ENCODE assay signal across 30 cellular contexts in genomic region chr1:6009120-6010040, GRCh38. TPM values are rescaled to one million over a fixed set of nuclear protein-coding genes. Genes with fewer than 3 reads are reported as not detected.
DNase-seq lines count a peak whose midpoint lies in the region; ATAC-seq, FAIRE-seq and TF ChIP-seq lines count a peak whose summit lies in the region.
"Had no signal": no experiment of that assay in that cellular context is flagged by ENCODE, and none has a peak within 500 bp of the region (broad histone marks: within the 10 kb centered on the region; RNA-seq: fewer than 3 reads in every experiment).

No MANE protein-coding gene starts in this region.

- CTCF ChIA-PET in PC-3 (lab: Charles Lee), result no interaction called here

- BruUV-seq in PC-3 (replicated peaks; lab: Mats Ljungman, UMichigan), result no TSS peak

- peak; percentile 18; the same call in 1 of the 2 replicates for ATAC-seq in PC-3
- ATAC-seq: activated naive CD4-positive, alpha-beta T cell treated with anti-CD3 and anti-CD28 coated beads, Interleukin-2, amount 50 U/mL, for 72 hours; CD8-positive, alpha-beta T cell; GM12878; mucosa of descending colon; T-cell had no signal

- H3K14ac ChIP-seq in H9 (ENCODE audit: insufficient read depth, low read length) (no peak overlapping the region), trophoblast cell (ENCODE audit: low read length) (no peak overlapping the region)

- no peak overlapping the region for H2BK15ac ChIP-seq in H9 (ENCODE audit: low read depth, low read length)

- no peak overlapping the region for H2BK5ac ChIP-seq in H9 (ENCODE audit: insufficient read length, low read length)
- H2BK5ac ChIP-seq in trophoblast cell (ENCODE audit: low read depth, low read length, poor library complexity), result no peak overlapping the region

- H3K9me3 Mint-ChIP-seq in H9, result no peaks in the 10 kb centered on the region
- H3K9me3 Mint-ChIP-seq: activated CD4-positive, alpha-beta memory T cell treated with anti-CD3 and anti-CD28 coated beads, Interleukin-2, amount 10 ng/mL, durations not matched to agents 7 days and 5 days; activated naive CD4-positive, alpha-beta T cell treated with anti-CD3 and anti-CD28 coated beads, Interleukin-2, amount 50 U/mL, for 72 hours; CD8-positive, alpha-beta T cell; T-cell had no signal

- H3K9me2 ChIP-seq in PC-3 (replicated peaks; ENCODE audit: low read length), result no peaks in the 10 kb centered on the region

- no peak overlapping the region for H3K27ac ChIP-seq in H9 (ENCODE audit: insufficient read length, low read depth, low read length)
- no peak overlapping the region for H3K27ac ChIP-seq in PC-3 (ENCODE audit: low read length)
- no peak overlapping the region for H3K27ac ChIP-seq in kidney (ENCODE audit: low read depth in 2 of 2, low read length in 2 of 2)
- H3K27ac ChIP-seq in spleen, result peak overlapping the region in 2 of 8 donors; percentile 13 to 57
- H3K27ac ChIP-seq in coronary artery, result no peak overlapping the region
- no peak overlapping the region for H3K27ac ChIP-seq in trophoblast cell (ENCODE audit: low read depth, low read length)
- H3K27ac ChIP-seq: right lobe of liver, SJCRH30, uterus had no signal

- H2BK20ac ChIP-seq in H9 (ENCODE audit: low read depth, low read length, poor library complexity, severe bottlenecking), result no peak overlapping the region

- H2BK12ac ChIP-seq in H9 (ENCODE audit: insufficient read length, low read depth, low read length) (no peak overlapping the region), trophoblast cell (ENCODE audit: low read length) (no peak overlapping the region)

- no peak for FAIRE-seq in kidney (lab: Jason Lieb, UNC)
- FAIRE-seq: endothelial cell of umbilical vein, GM12878, TTC549 had no signal

- peaks cover 0 to 1% (median 0%) of the 10 kb centered on the region in 3 experiments; a peak in 1 of 7 replicates for H3K36me3 Mint-ChIP-seq in H9 (ENCODE audit: insufficient read depth in 1 of 3, low read depth in 3 of 3)
- H3K36me3 Mint-ChIP-seq: activated naive CD4-positive, alpha-beta T cell treated with anti-CD3 and anti-CD28 coated beads, Interleukin-2, amount 50 U/mL, for 72 hours had no signal

- DNase-seq in H9 (no peak), PC-3 (no peak), kidney (peak; percentile 30), spleen (peak; percentile 66), coronary artery (ENCODE audit: low spot score) (no peak), trophoblast cell (no peak)
- no peak for DNase-seq in central memory CD4-positive, alpha-beta T cell
- DNase-seq: activated CD4-positive, alpha-beta memory T cell treated with anti-CD3 and anti-CD28 coated beads, Interleukin-2, amount 10 ng/mL, durations not matched to agents 7 days and 5 days; activated CD4-positive, CD25-positive, alpha-beta regulatory T cell treated with anti-CD3 and anti-CD28 coated beads, Interleukin-2, amount 50 U/mL, for 72 hours; activated CD8-positive, alpha-beta memory T cell treated with anti-CD3 and anti-CD28 coated beads, Interleukin-2, amount 50 U/mL, for 48 hours; CD8-positive, alpha-beta T cell; DMS 273 treated with DMSO at 0.1 percent for 48 hours; EL; GOT3; NCI-H1048; NCI-H1694 treated with DMSO at 0.1 percent for 48 hours; NCI-H510A treated with DMSO at 0.1 percent for 48 hours; right lobe of liver; SJCRH30; stimulated activated CD4-positive, alpha-beta T cell treated with anti-CD3 and anti-CD28 coated beads, Interleukin-12 subunit alpha, Interleukin-12 subunit beta, amount 100 ng/mL, for 4 hours; stimulated activated CD4-positive, alpha-beta T cell treated with anti-CD3 and anti-CD28 coated beads, Interleukin-4, amount 100 ng/mL, for 1 hour; T-cell; uterus had no signal

- H3K9ac ChIP-seq in H9 (ENCODE audit: extremely low read depth, insufficient read length, low read length) (no peak overlapping the region), PC-3 (ENCODE audit: low read length) (no peak overlapping the region), kidney (ENCODE audit: low read length in 2 of 2) (no peak overlapping the region), trophoblast cell (ENCODE audit: low read length) (no peak overlapping the region)

- H3K79me1 ChIP-seq in H9 (ENCODE audit: insufficient read depth, low read depth, low read length, poor library complexity, severe bottlenecking), result no peaks in the 10 kb centered on the region
- no peaks in the 10 kb centered on the region for H3K79me1 ChIP-seq in trophoblast cell (ENCODE audit: low read length)

- no peak overlapping the region for H3K4me2 ChIP-seq in H9 (ENCODE audit: insufficient read depth, insufficient read length, low read length)
- H3K4me2 ChIP-seq in PC-3 (ENCODE audit: low read length), result no peak overlapping the region
- H3K4me2 ChIP-seq in trophoblast cell (ENCODE audit: low read length), result no peak overlapping the region

- H4K12ac ChIP-seq in trophoblast cell (ENCODE audit: low read depth, low read length), result no peak overlapping the region

- H3K23ac ChIP-seq in H9 (ENCODE audit: insufficient read length, low read depth, low read length) (no peak overlapping the region), trophoblast cell (ENCODE audit: low read length) (no peak overlapping the region)

- no peak for TF ChIP-seq CTCF in H9 (conservative IDR thresholded peaks at IDR 0.05)
- no peak for TF ChIP-seq CTCF in PC-3 (conservative IDR thresholded peaks at IDR 0.05; ENCODE audit: low read depth, low read length)
- TF ChIP-seq CTCF in kidney (IDR thresholded peaks at IDR 0.05; ENCODE audit: borderline replicate concordance, extremely low read depth, insufficient read depth), result no peak
- TF ChIP-seq CTCF in spleen (IDR thresholded peaks at IDR 0.05 in 8 of 11, conservative IDR thresholded peaks at IDR 0.05 in 3 of 11), result no peak
- TF ChIP-seq CTCF in coronary artery (IDR thresholded peaks at IDR 0.05), result no peak

- no peaks in the 10 kb centered on the region for H3K23me2 ChIP-seq in H9 (ENCODE audit: insufficient read length, low read depth, low read length, poor library complexity, severe bottlenecking)

- H4K91ac ChIP-seq in H9 (ENCODE audit: insufficient read length, low read depth, low read length), result no peak overlapping the region
- H4K91ac ChIP-seq in trophoblast cell (ENCODE audit: low read depth, low read length), result no peak overlapping the region

- H4K20me1 ChIP-seq in H9 (ENCODE audit: control insufficient read depth, insufficient read depth, insufficient read length) (no peaks in the 10 kb centered on the region), PC-3 (ENCODE audit: low read length) (no peaks in the 10 kb centered on the region)

- H3K9me3 ChIP-seq in H9 (ENCODE audit: control insufficient read depth, low read depth, low read length) (no peaks in the 10 kb centered on the region), PC-3 (ENCODE audit: low read length) (no peaks in the 10 kb centered on the region), kidney (ENCODE audit: control insufficient read depth in 1 of 2, low read length in 2 of 2) (no peaks in the 10 kb centered on the region), spleen (no peaks in the 10 kb centered on the region), trophoblast cell (ENCODE audit: insufficient read depth, low read depth, low read length) (peaks cover 6% of the 10 kb centered on the region)
- H3K9me3 ChIP-seq: mucosa of descending colon, right lobe of liver, SJCRH30, uterus had no signal

- no peak overlapping the region for H3K18ac ChIP-seq in H9 (ENCODE audit: insufficient read length, low read depth, low read length)
- no peak overlapping the region for H3K18ac ChIP-seq in trophoblast cell (ENCODE audit: low read length)

- peaks cover 3 to 14% of the 10 kb centered on the region in 2 experiments for H3K4me1 Mint-ChIP-seq in H9

- POLR2A ChIA-PET in PC-3 (lab: Charles Lee; ENCODE audit: unreplicated experiment), result no interaction called here

- no peak overlapping the region for H3T11ph ChIP-seq in H9 (ENCODE audit: low read length)

- no peaks in the 10 kb centered on the region for H3F3A ChIP-seq in PC-3 (ENCODE audit: low read length, unreplicated experiment)

- H3K4ac ChIP-seq in H9 (ENCODE audit: low read depth, low read length), result no peak overlapping the region
- no peak overlapping the region for H3K4ac ChIP-seq in trophoblast cell (ENCODE audit: low read depth, low read length)

- no peak overlapping the region for H4K5ac ChIP-seq in H9 (ENCODE audit: insufficient read length, low read depth, low read length)

- H2AFZ ChIP-seq in H9 (ENCODE audit: low read length) (no peak overlapping the region), PC-3 (ENCODE audit: low read length) (no peak overlapping the region), trophoblast cell (ENCODE audit: insufficient read depth, low read length, poor library complexity) (no peak overlapping the region)

- H3K36me3 ChIP-seq in PC-3 (ENCODE audit: low read depth, low read length), result no peaks in the 10 kb centered on the region
- H3K36me3 ChIP-seq in kidney (ENCODE audit: control insufficient read depth in 1 of 2, insufficient read depth in 2 of 2, low read length in 2 of 2), result no peaks in the 10 kb centered on the region
- peaks cover 0 to 43% (median 0%) of the 10 kb centered on the region in 6 donors for H3K36me3 ChIP-seq in spleen
- no peaks in the 10 kb centered on the region for H3K36me3 ChIP-seq in trophoblast cell (ENCODE audit: control insufficient read depth in 1 of 2, insufficient read depth in 2 of 2, low read length in 2 of 2)
- H3K36me3 ChIP-seq: right lobe of liver, SJCRH30, uterus had no signal

- H2AK5ac ChIP-seq in H9 (ENCODE audit: insufficient read length, low read length) (no peak overlapping the region), trophoblast cell (ENCODE audit: low read length) (no peak overlapping the region)

- H3K4me1 ChIP-seq in H9 (ENCODE audit: insufficient read depth, low read length), result no peaks in the 10 kb centered on the region
- no peaks in the 10 kb centered on the region for H3K4me1 ChIP-seq in PC-3 (ENCODE audit: insufficient read depth, low read length)
- no peaks in the 10 kb centered on the region for H3K4me1 ChIP-seq in kidney (ENCODE audit: control insufficient read depth in 1 of 2, insufficient read depth in 1 of 2, low read depth in 1 of 2, low read length in 2 of 2)
- H3K4me1 ChIP-seq in spleen, result peaks cover 0 to 49% (median 10%) of the 10 kb centered on the region in 6 donors
- no peaks in the 10 kb centered on the region for H3K4me1 ChIP-seq in trophoblast cell (ENCODE audit: control insufficient read depth in 1 of 2, insufficient read depth in 2 of 2, low read length in 2 of 2)
- H3K4me1 ChIP-seq: right lobe of liver, SJCRH30, uterus had no signal

- H3K79me2 ChIP-seq in H9 (ENCODE audit: insufficient read depth, low read length), result no peaks in the 10 kb centered on the region
- no peaks in the 10 kb centered on the region for H3K79me2 ChIP-seq in PC-3 (ENCODE audit: low read length)
- no peaks in the 10 kb centered on the region for H3K79me2 ChIP-seq in trophoblast cell (ENCODE audit: control insufficient read depth, insufficient read depth, low read length, poor library complexity)

- peaks cover 17% of the 10 kb centered on the region for H3K27me3 Mint-ChIP-seq in H9 (ENCODE audit: low read depth)
- H3K27me3 Mint-ChIP-seq: activated CD4-positive, alpha-beta memory T cell treated with anti-CD3 and anti-CD28 coated beads, Interleukin-2, amount 10 ng/mL, durations not matched to agents 7 days and 5 days; T-cell had no signal

- no CpG with 5 or more reads among the region's 23 CpGs for WGBS in H9 (ENCODE audit: extremely low coverage, insufficient read length, low lambda C conversion rate)
- WGBS in spleen, 5 donors, result 85 to 88% (median 87%) methylated on average over 15 to 23 of the region's 23 CpGs
- WGBS in trophoblast cell (ENCODE audit: extremely low coverage, insufficient coverage, insufficient read length), result no CpG with 5 or more reads among the region's 23 CpGs

- peak overlapping the region in 2 of 3 experiments; percentile 40 to 70; a peak in 3 of 7 replicates for H3K27ac Mint-ChIP-seq in H9
- H3K27ac Mint-ChIP-seq: activated CD4-positive, alpha-beta memory T cell treated with anti-CD3 and anti-CD28 coated beads, Interleukin-2, amount 10 ng/mL, durations not matched to agents 7 days and 5 days; CD8-positive, alpha-beta T cell; T-cell had no signal

- H3K4me3 ChIP-seq in PC-3 (ENCODE audit: low read length) (no peak overlapping the region), kidney (ENCODE audit: low read length in 2 of 2) (no peak overlapping the region), spleen (no peak overlapping the region), coronary artery (no peak overlapping the region), trophoblast cell (ENCODE audit: low read depth, low read length) (no peak overlapping the region)
- H3K4me3 ChIP-seq: dorsolateral prefrontal cortex, GM12878, lung, mucosa of descending colon, right lobe of liver, SJCRH30, uterus had no signal

- H3K27me3 ChIP-seq in H9 (ENCODE audit: insufficient read depth, low read length) (no peaks in the 10 kb centered on the region), PC-3 (ENCODE audit: low read length) (no peaks in the 10 kb centered on the region), spleen (replicated peaks in 1 of 7) (no peaks in the 10 kb centered on the region), trophoblast cell (ENCODE audit: insufficient read depth, low read length) (no peaks in the 10 kb centered on the region)
- H3K27me3 ChIP-seq: dorsolateral prefrontal cortex, right lobe of liver, SJCRH30, uterus had no signal

- H2BK120ac ChIP-seq in H9 (ENCODE audit: low read depth, low read length, poor library complexity, severe bottlenecking) (no peak overlapping the region), trophoblast cell (ENCODE audit: insufficient read depth, low read length, poor library complexity) (no peak overlapping the region)

- no peak for TF ChIP-seq POLR2A in spleen (IDR thresholded peaks at IDR 0.05)

- intact Hi-C loops in PC-3 (cut with micrococcal nuclease) (no loop called here), kidney (cut with DNase I) (no loop called here), spleen (cut with DNase I; ENCODE audit: low total_unique reads) (no loop called here)

- H3K4me3 Mint-ChIP-seq in H9, result no peak overlapping the region
- H3K4me3 Mint-ChIP-seq: activated CD4-positive, alpha-beta memory T cell treated with anti-CD3 and anti-CD28 coated beads, Interleukin-2, amount 10 ng/mL, durations not matched to agents 7 days and 5 days; CD8-positive, alpha-beta T cell; T-cell had no signal

- no peak overlapping the region for H3K56ac ChIP-seq in H9 (ENCODE audit: insufficient read length, low read depth, low read length)

- H4K8ac ChIP-seq in H9 (replicated peaks; ENCODE audit: insufficient read length, low read depth, low read length) (no peak overlapping the region), trophoblast cell (ENCODE audit: low read depth, low read length) (no peak overlapping the region)

RNA-seq across cellular contexts. Expression of gene NPHP4, which starts 17.2 kb away (rescaled TPM):
- total RNA-seq in H9 (2021) (14.3 and 17.6 TPM in 2 replicates), PC-3 (2014; rRNA removed) (18.8 and 23.8 TPM in 2 replicates), kidney (16.1 TPM), spleen (10 to 100 TPM in 5 of 7 donors, 1 to 10 TPM in 2; 8.4 to 17.5 (median 10.9) TPM)
- polyA plus RNA-seq in kidney (ENCODE audit: insufficient read depth, low read depth, low replicate concordance) (2.9 TPM), spleen (1 to 10 TPM; 1.2 to 3.4 (median 2.6) TPM)
- 2.2 and 2.4 TPM in 2 replicates for polyA plus RNA-seq in trophoblast cell (2013)

RNA-seq across cellular contexts. Expression of gene KCNAB2, which starts 36.3 kb away (rescaled TPM):
- total RNA-seq in H9 (2021) (7.8 and 8.3 TPM in 2 replicates), PC-3 (2014; rRNA removed) (26.4 and 28.5 TPM in 2 replicates), kidney (28.1 TPM), spleen (100 to 1,000 TPM in 4 of 7 donors, 10 to 100 TPM in 3; 80.3 to 135 (median 109) TPM)
- polyA plus RNA-seq in kidney (ENCODE audit: insufficient read depth, low read depth, low replicate concordance) (19.6 TPM), spleen (10 to 100 TPM; 23.2 to 51.5 (median 23.9) TPM)
- 0.55 and 0.57 TPM in 2 replicates for polyA plus RNA-seq in trophoblast cell (2013)

Comparison
In these comparisons a context has a peak if more than half of its experiments do, and no peak if none do; other contexts are left out.
1. DNase-seq: peak in kidney (single experiment) and spleen (single experiment); none in H9 (single experiment), PC-3 (single experiment), coronary artery (single experiment), trophoblast cell (0 of 2) and central memory CD4-positive, alpha-beta T cell (single experiment).